In the genomic region with DNA sequence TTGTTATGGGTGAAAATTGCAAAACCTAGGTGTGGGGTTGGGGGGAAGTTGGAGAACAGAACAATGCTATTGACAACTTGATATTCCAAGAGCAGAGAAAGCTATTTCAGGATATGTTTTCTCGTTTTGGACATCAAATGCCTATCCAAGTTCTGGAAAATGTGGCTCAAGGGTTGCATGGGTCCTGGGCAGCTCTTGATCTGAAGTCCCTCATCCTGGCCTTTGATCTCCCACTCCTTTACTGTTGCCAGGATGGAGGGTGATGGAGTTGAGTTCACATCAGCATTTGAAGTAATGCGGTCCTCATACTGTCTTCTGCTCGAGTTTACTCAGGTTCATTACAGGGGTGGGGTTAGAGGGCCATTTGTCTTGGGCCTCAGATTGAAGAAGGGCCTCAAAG, we compare ENCODE assay signal across 14 cellular contexts.
A peak's percentile ranks its signal among the peaks of the same experiment; 100 is the strongest.
DNase-seq lines count a peak whose midpoint lies in the region; ATAC-seq and TF ChIP-seq lines count a peak whose summit lies in the region.
"Had no signal": no experiment of that assay in that cellular context is flagged by ENCODE, and none has a peak within 500 bp of the region (broad histone marks: within the 10 kb centered on the region; RNA-seq: fewer than 3 reads in every experiment).

No MANE protein-coding gene starts in this region.

- H3K27me3 ChIP-seq in CD4-positive, alpha-beta memory T cell (ENCODE audit: insufficient read depth, low read length), result no peaks in the 10 kb centered on the region
- H3K27me3 ChIP-seq in DND-41 (ENCODE audit: insufficient read depth, low read length, poor library complexity), result no peaks in the 10 kb centered on the region
- no peaks in the 10 kb centered on the region for H3K27me3 ChIP-seq in ascending aorta
- H3K27me3 ChIP-seq in tibial artery, result no peaks in the 10 kb centered on the region
- H3K27me3 ChIP-seq: BE2C had no signal

- POLR2A ChIA-PET in CD4-positive, alpha-beta memory T cell (lab: Charles Lee; ENCODE audit: partially characterized antibody), result no interaction called here

- no peak for DNase-seq in CD4-positive, alpha-beta memory T cell
- no peak for DNase-seq in DND-41
- no peak for DNase-seq in ascending aorta (ENCODE audit: low spot score in 2 of 2)
- DNase-seq in tibial artery, result no peak
- DNase-seq in NCI-H1930 (lab: John Stamatoyannopoulos, UW), result no peak
- no peak for DNase-seq in posterior vena cava (ENCODE audit: low spot score)
- DNase-seq: BE2C; CD8-positive, alpha-beta T cell; COR-L47; DMS153; GM23248 had no signal

- ATAC-seq in DND-41 (ENCODE audit: insufficient read depth, low read depth), result no peak
- ATAC-seq: A549; CD8-positive, alpha-beta T cell had no signal

- H3K4me1 Mint-ChIP-seq in CD4-positive, alpha-beta memory T cell, result peaks cover 24 to 38% (median 30%) of the 10 kb centered on the region in 4 donors

- no peaks in the 10 kb centered on the region for H4K20me1 ChIP-seq in DND-41 (ENCODE audit: insufficient read depth, low read length)

- TF ChIP-seq CTCF in DND-41 (IDR thresholded peaks at IDR 0.05; ENCODE audit: borderline replicate concordance, extremely low read depth, low read length, poor library complexity, severe bottlenecking), result no peak
- no peak for TF ChIP-seq CTCF in ascending aorta (IDR thresholded peaks at IDR 0.05)
- TF ChIP-seq CTCF in tibial artery (IDR thresholded peaks at IDR 0.05), result no peak

- no peaks in the 10 kb centered on the region for H3K27me3 Mint-ChIP-seq in CD4-positive, alpha-beta memory T cell

- H2AFZ ChIP-seq in DND-41 (ENCODE audit: low read depth, low read length), result no peak overlapping the region
- H2AFZ ChIP-seq: GM23248 had no signal

- H3K36me3 Mint-ChIP-seq in CD4-positive, alpha-beta memory T cell, result no peaks in the 10 kb centered on the region
- H3K36me3 Mint-ChIP-seq: CD8-positive, alpha-beta T cell had no signal

- CTCF ChIA-PET in CD4-positive, alpha-beta memory T cell (lab: Charles Lee; ENCODE audit: partially characterized antibody), result interaction anchor here (0.7 to 7.7 kb wide), 4 partner anchors 91 to 1206 kb away, joined by 3 to 102 read pairs (median 24); no protein-coding TSS in a partner anchor

- no peak overlapping the region for H3K4me3 Mint-ChIP-seq in CD4-positive, alpha-beta memory T cell
- H3K4me3 Mint-ChIP-seq: CD8-positive, alpha-beta T cell had no signal

- H3K4me2 ChIP-seq in DND-41 (ENCODE audit: insufficient read depth, low read length), result no peak overlapping the region
- H3K4me2 ChIP-seq: A549 had no signal

- peaks cover 34% of the 10 kb centered on the region for H3K4me1 ChIP-seq in CD4-positive, alpha-beta memory T cell (ENCODE audit: insufficient read depth, low read length)
- H3K4me1 ChIP-seq in DND-41 (ENCODE audit: insufficient read depth, low read length) (peaks cover 98% of the 10 kb centered on the region), ascending aorta (peaks cover 0 to 37% of the 10 kb centered on the region in 2 donors), tibial artery (peaks cover 0 to 54% (median 16%) of the 10 kb centered on the region in 4 donors)

- H3K4me3 ChIP-seq in CD4-positive, alpha-beta memory T cell (ENCODE audit: low read length in 2 of 2), result no peak overlapping the region
- H3K4me3 ChIP-seq in DND-41 (ENCODE audit: low read depth in 1 of 2, low read length in 2 of 2), result no peak overlapping the region
- H3K4me3 ChIP-seq in ascending aorta, result no peak overlapping the region
- H3K4me3 ChIP-seq in tibial artery, result no peak overlapping the region
- H3K4me3 ChIP-seq: A549, GM23248 had no signal

- no peak overlapping the region for H3K9ac ChIP-seq in DND-41 (ENCODE audit: low read depth, low read length)
- H3K9ac ChIP-seq: GM23248 had no signal

- intact Hi-C loops in CD4-positive, alpha-beta memory T cell (cut with micrococcal nuclease), result loop anchor here (10.0 kb wide), 2 partner anchors 140 to 1360 kb away; no protein-coding TSS in a partner anchor
- intact Hi-C loops in ascending aorta (cut with DNase I), result loop anchor here (5.0 to 10.0 kb wide), 2 partner anchors 950 to 1207 kb away; no protein-coding TSS in a partner anchor
- intact Hi-C loops in tibial artery (cut with DNase I; ENCODE audit: low total_unique reads), result loop anchor here (10.0 kb wide), 2 partner anchors 280 to 1210 kb away; no protein-coding TSS in a partner anchor
- intact Hi-C loops in posterior vena cava (cut with DNase I), result loop anchor here in 1 of 2 donors (10.0 kb wide), 2 partner anchors 1120 to 1210 kb away; partner anchors contain the start of gene VCAN

- peaks cover 35% of the 10 kb centered on the region for H3K79me2 ChIP-seq in DND-41 (ENCODE audit: insufficient read depth, low read length)

- H3K9me3 ChIP-seq in CD4-positive, alpha-beta memory T cell (ENCODE audit: control insufficient read depth in 1 of 2, low read length in 2 of 2), result no peaks in the 10 kb centered on the region
- H3K9me3 ChIP-seq in DND-41 (ENCODE audit: insufficient read depth, low read length, severe bottlenecking), result no peaks in the 10 kb centered on the region
- no peaks in the 10 kb centered on the region for H3K9me3 ChIP-seq in ascending aorta
- H3K9me3 ChIP-seq in tibial artery, result no peaks in the 10 kb centered on the region
- H3K9me3 ChIP-seq: A549, BE2C had no signal

- H3K9me3 Mint-ChIP-seq in CD4-positive, alpha-beta memory T cell, result no peaks in the 10 kb centered on the region
- H3K9me3 Mint-ChIP-seq: CD8-positive, alpha-beta T cell had no signal

- no peak overlapping the region for H3K27ac ChIP-seq in CD4-positive, alpha-beta memory T cell (ENCODE audit: low read depth, low read length)
- H3K27ac ChIP-seq in DND-41 (ENCODE audit: low read length), result peak overlapping the region; percentile 91
- H3K27ac ChIP-seq in ascending aorta, result peak overlapping the region; percentile 78 to 84
- peak overlapping the region; percentile 59 to 61 for H3K27ac ChIP-seq in tibial artery
- H3K27ac ChIP-seq: C4-2B, GM23248, HL-60 had no signal

- H3K27ac Mint-ChIP-seq in CD4-positive, alpha-beta memory T cell, result peak overlapping the region in 4 of 7 donors; percentile 17 to 97 (median 42)
- H3K27ac Mint-ChIP-seq: CD8-positive, alpha-beta T cell had no signal

- no peaks in the 10 kb centered on the region for H3K36me3 ChIP-seq in CD4-positive, alpha-beta memory T cell (ENCODE audit: insufficient read depth, low read length)
- H3K36me3 ChIP-seq in DND-41 (ENCODE audit: insufficient read depth, low read length), result peaks cover 29% of the 10 kb centered on the region
- no peaks in the 10 kb centered on the region for H3K36me3 ChIP-seq in ascending aorta
- H3K36me3 ChIP-seq in tibial artery, result no peaks in the 10 kb centered on the region
- H3K36me3 ChIP-seq: BE2C had no signal
